8 cellular contexts compared by ENCODE assay signal in the genomic region with DNA sequence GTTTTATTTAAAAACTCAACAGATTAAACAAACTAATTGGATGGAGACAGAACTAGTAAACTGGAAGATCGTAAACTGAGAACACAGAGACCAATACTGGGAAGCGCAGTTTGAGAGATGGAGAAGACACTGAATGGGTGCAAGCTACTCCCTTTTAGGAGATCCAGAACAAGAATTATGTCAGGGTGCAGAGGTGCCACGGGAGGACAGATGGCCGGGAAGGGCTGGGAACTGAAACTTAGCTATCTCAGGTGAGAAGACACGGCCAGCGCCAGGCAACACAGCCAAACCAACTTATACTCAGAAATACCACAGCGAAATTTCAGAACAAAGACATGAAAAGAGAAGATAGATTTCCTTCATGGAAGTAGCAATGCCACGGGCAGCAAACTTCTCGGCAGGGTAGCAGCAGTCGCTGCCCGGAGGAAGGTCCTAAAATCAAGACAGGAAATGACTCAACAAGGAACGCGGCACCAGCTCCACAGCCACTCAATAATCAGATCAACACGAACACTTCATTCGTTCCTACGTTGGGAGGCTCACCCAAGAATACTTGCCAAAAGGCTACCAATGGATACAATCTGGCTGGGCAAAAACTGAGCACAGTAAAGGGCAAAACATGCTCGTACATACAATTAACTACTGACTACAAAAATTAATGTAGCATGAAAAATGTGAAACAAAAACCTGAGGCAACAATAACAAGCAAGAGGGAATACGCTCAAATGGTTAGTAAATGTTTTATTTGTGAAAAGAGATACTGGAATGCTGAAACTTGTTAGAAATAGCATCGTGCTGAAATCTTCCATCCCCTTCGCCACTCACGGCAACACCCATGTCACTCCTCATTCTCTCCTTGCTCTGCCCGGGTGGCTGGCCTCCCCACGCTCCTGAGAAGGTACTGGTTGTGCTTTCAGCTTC. TPM values are rescaled to one million over a fixed set of nuclear protein-coding genes. Genes with fewer than 3 reads are reported as not detected.
A peak's percentile ranks its signal among the peaks of the same experiment; 100 is the strongest.
DNase-seq lines count a peak whose midpoint lies in the region; ATAC-seq and TF ChIP-seq lines count a peak whose summit lies in the region.

No MANE protein-coding gene starts in this region.

- ATAC-seq in psoas muscle, result no peak
- ATAC-seq in left colon, result no peak
- ATAC-seq in GM21367 (IDR thresholded peaks at IDR 0.05; ENCODE audit: unreplicated experiment), result no peak

- no peaks in the 10 kb centered on the region for H3K27me3 ChIP-seq in GM23248 (replicated peaks; ENCODE audit: insufficient read depth)
- H3K27me3 ChIP-seq in psoas muscle (ENCODE audit: insufficient read depth in 3 of 3, low read length in 2 of 3), result no peaks in the 10 kb centered on the region

- H3K4me1 ChIP-seq in GM23248 (ENCODE audit: insufficient read depth), result peaks cover 28% of the 10 kb centered on the region
- peaks cover 25% of the 10 kb centered on the region for H3K4me1 ChIP-seq in psoas muscle

- H3K9me3 Mint-ChIP-seq in T-helper 1 cell treated with Interleukin-12 subunit alpha and Interleukin-12 subunit beta and Interleukin-4 antibody, amounts not matched to agents 30 μg/mL and 1 μg/mL, for 36 hours, result no peaks in the 10 kb centered on the region

- 24 to 27% methylated on average over 23 of the region's 23 CpGs for WGBS in GM23248 (ENCODE audit: low coverage in 1 of 2, low lambda C conversion rate in 2 of 2, missing lambda C conversion rate in 2 of 2), 2 experiments
- WGBS in psoas muscle, 3 donors, result 62 to 68% (median 64%) methylated on average over 23 of the region's 23 CpGs

- H3F3A ChIP-seq in GM23248 (ENCODE audit: insufficient read depth), result peaks cover 20% of the 10 kb centered on the region

- no peak for TF ChIP-seq CTCF in epithelial cell of esophagus (IDR thresholded peaks at IDR 0.05; ENCODE audit: insufficient read depth, low read depth, low read length, missing control alignments)
- TF ChIP-seq CTCF in psoas muscle (IDR thresholded peaks at IDR 0.05), result no peak

- H3K27me3 Mint-ChIP-seq in T-helper 1 cell treated with Interleukin-12 subunit alpha and Interleukin-12 subunit beta and Interleukin-4 antibody, amounts not matched to agents 30 μg/mL and 1 μg/mL, for 36 hours (ENCODE audit: low read depth), result peaks cover 5% of the 10 kb centered on the region

- peak overlapping the region; percentile 73 for H3K27ac Mint-ChIP-seq in T-helper 1 cell treated with Interleukin-12 subunit alpha and Interleukin-12 subunit beta and Interleukin-4 antibody, amounts not matched to agents 30 μg/mL and 1 μg/mL, for 36 hours

- H3K9ac ChIP-seq in GM23248, result peak overlapping the region; percentile 85

- peak overlapping the region; percentile 86 for H3K4me3 Mint-ChIP-seq in T-helper 1 cell treated with Interleukin-12 subunit alpha and Interleukin-12 subunit beta and Interleukin-4 antibody, amounts not matched to agents 30 μg/mL and 1 μg/mL, for 36 hours

- peaks cover 32% of the 10 kb centered on the region for H3K36me3 Mint-ChIP-seq in T-helper 1 cell treated with Interleukin-12 subunit alpha and Interleukin-12 subunit beta and Interleukin-4 antibody, amounts not matched to agents 30 μg/mL and 1 μg/mL, for 36 hours (ENCODE audit: low read depth)

- peaks cover 48% of the 10 kb centered on the region for H3K4me1 Mint-ChIP-seq in T-helper 1 cell treated with Interleukin-12 subunit alpha and Interleukin-12 subunit beta and Interleukin-4 antibody, amounts not matched to agents 30 μg/mL and 1 μg/mL, for 36 hours (ENCODE audit: low read depth)

- H3K9me2 ChIP-seq in GM23248 (ENCODE audit: insufficient read depth), result no peaks in the 10 kb centered on the region

- H4K20me1 ChIP-seq in GM23248 (ENCODE audit: insufficient read depth), result no peaks in the 10 kb centered on the region

- H3K27ac ChIP-seq in GM23248 (peak overlapping the region; percentile 66), psoas muscle (peak overlapping the region; percentile 82)

- H3K4me2 ChIP-seq in GM23248 (ENCODE audit: unreplicated experiment), result peak overlapping the region; percentile 89

- in situ Hi-C loops in GM23248 (cut with MboI), result loop anchor here (10.0 kb wide), 1 partner anchor 105 kb away; no protein-coding TSS in a partner anchor

- DNase-seq in AML-193 (lab: John Stamatoyannopoulos, UW), result peak; percentile 29 to 44
- DNase-seq in GM23248, result peak; percentile 87
- DNase-seq in epithelial cell of esophagus (ENCODE audit: low read depth), result peak; percentile 11
- no peak for DNase-seq in psoas muscle
- no peak for DNase-seq in NCI-H345 (lab: John Stamatoyannopoulos, UW)
- DNase-seq in left colon, result no peak

- peak overlapping the region; percentile 70 for H2AFZ ChIP-seq in GM23248

- H3K9me3 ChIP-seq in GM23248 (ENCODE audit: low read depth) (no peaks in the 10 kb centered on the region), psoas muscle (no peaks in the 10 kb centered on the region)

- H3K4me3 ChIP-seq in GM23248 (peak overlapping the region; percentile 99), epithelial cell of esophagus (ENCODE audit: low read length) (peak overlapping the region; percentile 92), psoas muscle (peak overlapping the region; percentile 86)

- peaks cover 68% of the 10 kb centered on the region for H3K79me2 ChIP-seq in GM23248 (ENCODE audit: insufficient read depth)

- H3K36me3 ChIP-seq in GM23248 (ENCODE audit: low read depth) (peaks cover 2% of the 10 kb centered on the region; the same call in 1 of the 2 replicates), psoas muscle (ENCODE audit: insufficient read depth in 1 of 2, low read depth in 1 of 2) (peaks cover 0 to 4% of the 10 kb centered on the region in 2 donors)

- intact Hi-C loops in psoas muscle (cut with DNase I), result no loop called here
- intact Hi-C loops in left colon (cut with DNase I, micrococcal nuclease), result no loop called here

RNA-seq across cellular contexts. Expression of gene LRRC27, which starts 2.2 kb away (rescaled TPM):
- 7.5 and 11.1 TPM in 2 replicates for total RNA-seq in GM23248 (2014; rRNA removed; shearing (Covaris generic))
- polyA plus RNA-seq in GM23248 (2016; fragmentation: Nextera tagmentation; extraction: Ambion mirVana) (9.6 and 11.5 TPM in 2 replicates), psoas muscle (1 to 10 TPM; 2.3 to 8.3 (median 4.3) TPM)
- total RNA-seq in psoas muscle (1 to 10 TPM; 2.2 to 2.9 (median 2.4) TPM), left colon (1 to 10 TPM; 6.5 to 9.2 TPM)

RNA-seq across cellular contexts. Expression of gene STK32C, which starts 22.1 kb away (rescaled TPM):
- 7.1 and 9.8 TPM in 2 replicates for total RNA-seq in GM23248 (2014; rRNA removed; shearing (Covaris generic))
- polyA plus RNA-seq in GM23248 (2016; fragmentation: Nextera tagmentation; extraction: Ambion mirVana) (8.8 TPM in 2 replicates), psoas muscle (10 to 100 TPM in 1 of 3 donors, 1 to 10 TPM in 2; 3.6 to 11.7 (median 8.1) TPM)
- total RNA-seq in psoas muscle (1 to 10 TPM; 5.6 to 7.0 (median 6.1) TPM), left colon (10 to 100 TPM in 1 of 2 donors, 1 to 10 TPM in 1; 8.4 to 10.0 TPM)

Comparison
In these comparisons a context has a peak if more than half of its experiments do, and no peak if none do; other contexts are left out.
1. DNase-seq: peak in AML-193 (2 of 2), GM23248 (single experiment) and epithelial cell of esophagus (single experiment); none in psoas muscle (0 of 2), NCI-H345 (single experiment) and left colon (0 of 2).
2. Peak in every context shown above with its lines, with median percentiles within 50 percentile points of each other: H3K4me3 ChIP-seq.